ENCODE assay signal across 12 cellular contexts in genomic region chr4:4302416-4302815, GRCh38.
"Had no signal": no experiment of that assay in that cellular context is flagged by ENCODE, and none has a peak within 500 bp of the region (broad histone marks: within the 10 kb centered on the region; RNA-seq: fewer than 3 reads in every experiment).

No MANE protein-coding gene starts in this region.

- H3K9me3 ChIP-seq: mucosa of descending colon had no signal

- H3K27me3 Mint-ChIP-seq: naive thymus-derived CD8-positive, alpha-beta T cell; stimulated activated naive CD8-positive, alpha-beta T cell treated with anti-CD3 and anti-CD28 coated beads, Interleukin-15, Interleukin-2, amounts not matched to agents 100 ng/mL and 50 ng/mL, for 24 hours; T-helper 17 cell had no signal

- H3K4me3 ChIP-seq: mucosa of descending colon had no signal

- H3K9me3 Mint-ChIP-seq: activated T-cell treated with anti-CD3 and anti-CD28 coated beads, Interleukin-2, amount 50 U/mL, for 72 hours; naive thymus-derived CD8-positive, alpha-beta T cell; stimulated activated naive CD8-positive, alpha-beta T cell treated with anti-CD3 and anti-CD28 coated beads, Interleukin-15, Interleukin-2, amounts not matched to agents 100 ng/mL and 50 ng/mL, for 24 hours had no signal

- ATAC-seq: activated T-cell treated with anti-CD3 and anti-CD28 coated beads, Interleukin-2, amount 50 U/mL, for 72 hours; mucosa of descending colon; naive thymus-derived CD8-positive, alpha-beta T cell; T-helper 17 cell had no signal

- H3K27ac Mint-ChIP-seq: activated T-cell treated with anti-CD3 and anti-CD28 coated beads, Interleukin-2, amount 50 U/mL, for 72 hours; stimulated activated naive CD8-positive, alpha-beta T cell treated with anti-CD3 and anti-CD28 coated beads, Interleukin-15, Interleukin-2, amounts not matched to agents 100 ng/mL and 50 ng/mL, for 24 hours; T-helper 17 cell had no signal

- DNase-seq: activated gamma-delta T cell treated with Interleukin-2 at 50 U/mL for 16 hours; activated T-cell treated with anti-CD3 and anti-CD28 coated beads, Interleukin-2, amount 50 U/mL, for 72 hours; central memory CD4-positive, alpha-beta T cell; cortex of kidney; effector memory CD4-positive, alpha-beta T cell; hypothalamus; mucosa of descending colon; naive thymus-derived CD8-positive, alpha-beta T cell; stimulated activated CD4-positive, alpha-beta T cell treated with anti-CD3 and anti-CD28 coated beads, Interleukin-12 subunit alpha, Interleukin-12 subunit beta, amount 100 ng/mL, for 4 hours; stimulated activated CD8-positive, alpha-beta memory T cell treated with anti-CD3 and anti-CD28 coated beads, Interleukin-4, amount 100 ng/mL, for 48 hours; T-helper 17 cell had no signal

- H3K4me3 Mint-ChIP-seq: activated T-cell treated with anti-CD3 and anti-CD28 coated beads, Interleukin-2, amount 50 U/mL, for 72 hours; naive thymus-derived CD8-positive, alpha-beta T cell; stimulated activated naive CD8-positive, alpha-beta T cell treated with anti-CD3 and anti-CD28 coated beads, Interleukin-15, Interleukin-2, amounts not matched to agents 100 ng/mL and 50 ng/mL, for 24 hours; T-helper 17 cell had no signal
